Comparison of ENCODE assay signal across 23 cellular contexts in the genomic region with DNA sequence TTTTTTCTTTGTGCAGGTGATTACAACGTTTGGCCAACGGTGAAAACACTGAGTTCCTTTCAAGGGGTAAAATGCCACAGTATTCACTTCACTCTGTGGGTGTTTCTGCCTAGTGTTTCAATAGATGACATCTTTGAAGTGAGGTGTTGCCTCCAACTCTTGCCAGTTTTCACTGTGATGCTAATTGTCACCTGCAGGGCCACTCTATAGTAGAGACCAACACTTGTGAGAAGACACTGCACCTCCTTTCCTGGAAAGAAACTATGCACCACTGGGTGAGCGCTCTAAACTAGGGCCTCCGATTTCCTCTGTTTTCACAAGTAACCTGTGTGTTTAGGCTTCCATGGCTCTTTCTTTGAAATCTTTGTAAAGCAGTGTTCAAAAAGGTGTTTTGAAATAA.
A peak's percentile ranks its signal among the peaks of the same experiment; 100 is the strongest.
DNase-seq lines count a peak whose midpoint lies in the region; ATAC-seq and TF ChIP-seq lines count a peak whose summit lies in the region.
"Had no signal": no experiment of that assay in that cellular context is flagged by ENCODE, and none has a peak within 500 bp of the region (broad histone marks: within the 10 kb centered on the region; RNA-seq: fewer than 3 reads in every experiment).

No MANE protein-coding gene starts in this region.

- DNase-seq in GM23338 (ENCODE audit: low spot score) (peak; percentile 73), NCI-H69 (lab: John Stamatoyannopoulos, UW) (peak; percentile 8), endodermal cell (peak; percentile 78), iPS-NIHi7 (ENCODE audit: extremely low spot score) (peak; percentile 46), NAMALWA (ENCODE audit: low spot score) (no peak), NCI-H510A (lab: John Stamatoyannopoulos, UW) (no peak), foreskin melanocyte (no peak), breast epithelium (ENCODE audit: low spot score in 2 of 2) (no peak)
- DNase-seq: BE2C; CD4-positive, CD25-positive, alpha-beta regulatory T cell; COR-L47; GM23248; IMR-90; Karpas-422; NCI-H1048; NCI-H1436 treated with DMSO at 0.1 percent for 48 hours; NCI-H2029; NCI-H345; NCI-H526 treated with DMSO at 0.1 percent for 48 hours; SIG-M5 had no signal

- no peaks in the 10 kb centered on the region; the same call in 1 of the 2 replicates for H3K9me2 ChIP-seq in GM23338 (ENCODE audit: insufficient read depth)

- H3K9me3 Mint-ChIP-seq in GM23338 (peaks cover 5% of the 10 kb centered on the region; the same call in 1 of the 3 replicates), endodermal cell (peaks cover 6% of the 10 kb centered on the region)

- H3K27me3 ChIP-seq in GM23338 (ENCODE audit: insufficient read depth) (peaks cover 9% of the 10 kb centered on the region; the same call in 1 of the 2 replicates), endodermal cell (ENCODE audit: control insufficient read depth, insufficient read depth, low read length, poor library complexity, severe bottlenecking) (no peaks in the 10 kb centered on the region), breast epithelium (no peaks in the 10 kb centered on the region)
- H3K27me3 ChIP-seq: BE2C had no signal

- TF ChIP-seq CTCF in GM23338 (conservative IDR thresholded peaks at IDR 0.05; ENCODE audit: low read depth in 2 of 2) = 0 out of 4 replicates have a peak, but pooled peaks of 1 of the 2 experiments have one; percentile 18
- peak; percentile 49 for TF ChIP-seq CTCF in endodermal cell (conservative IDR thresholded peaks at IDR 0.05)
- no peak for TF ChIP-seq CTCF in breast epithelium (IDR thresholded peaks at IDR 0.05)

- H3K27ac Mint-ChIP-seq in GM23338 = no peak overlapping the region
- H3K27ac Mint-ChIP-seq in endodermal cell = no peak overlapping the region
- H3K27ac Mint-ChIP-seq: CD4-positive, CD25-positive, alpha-beta regulatory T cell had no signal

- H3K4me1 ChIP-seq in GM23338 (ENCODE audit: insufficient read depth) (peaks cover 8% of the 10 kb centered on the region; the same call in 1 of the 2 replicates), endodermal cell (ENCODE audit: control insufficient read depth, insufficient read depth, low read length) (no peaks in the 10 kb centered on the region), breast epithelium (no peaks in the 10 kb centered on the region)
- H3K4me1 ChIP-seq: BE2C had no signal

- H3K36me3 Mint-ChIP-seq in GM23338 (ENCODE audit: low read depth) (no peaks in the 10 kb centered on the region), endodermal cell (ENCODE audit: low read depth) (no peaks in the 10 kb centered on the region)
- H3K36me3 Mint-ChIP-seq: CD4-positive, CD25-positive, alpha-beta regulatory T cell had no signal

- no peak overlapping the region for H2AFZ ChIP-seq in GM23338
- H2AFZ ChIP-seq: GM23248 had no signal

- no peak overlapping the region for H3K4me2 ChIP-seq in GM23338

- H3K27ac ChIP-seq in GM23338 (ENCODE audit: low read depth) = no peak overlapping the region
- H3K27ac ChIP-seq in endodermal cell (ENCODE audit: low read depth, low read length) = no peak overlapping the region
- H3K27ac ChIP-seq in breast epithelium = no peak overlapping the region
- H3K27ac ChIP-seq: GM23248, RWPE1 had no signal

- intact Hi-C loops in breast epithelium (cut with DNase I; ENCODE audit: low total_unique reads) = no loop called here

- no peak for TF ChIP-seq POLR2A in breast epithelium (IDR thresholded peaks at IDR 0.05)

- no peak overlapping the region for H3K9ac ChIP-seq in endodermal cell (ENCODE audit: extremely low read depth, low read length, poor library complexity, severe bottlenecking)
- H3K9ac ChIP-seq: GM23248 had no signal

- no peak overlapping the region for H3K4me3 Mint-ChIP-seq in GM23338
- H3K4me3 Mint-ChIP-seq in endodermal cell = no peak overlapping the region
- H3K4me3 Mint-ChIP-seq: CD4-positive, CD25-positive, alpha-beta regulatory T cell had no signal

- ATAC-seq in GM23338 = peak; percentile 100
- ATAC-seq: GM12878, SK-N-SH treated with all-trans-retinoic acid at 6 μM for 48 hours had no signal

- no peaks in the 10 kb centered on the region for H3F3A ChIP-seq in GM23338 (replicated peaks; ENCODE audit: low read depth)

- H4K20me1 ChIP-seq in GM23338 (replicated peaks; ENCODE audit: insufficient read depth) = no peaks in the 10 kb centered on the region

- H3K4me3 ChIP-seq in GM23338 (no peak overlapping the region), endodermal cell (ENCODE audit: low read length) (no peak overlapping the region), breast epithelium (no peak overlapping the region)
- H3K4me3 ChIP-seq: GM12878, GM23248 had no signal

- 20 to 34% methylated on average over 1 to 4 of the region's 4 CpGs for WGBS in endodermal cell (ENCODE audit: insufficient coverage in 1 of 2, insufficient read length in 1 of 2), 2 experiments

- no peaks in the 10 kb centered on the region for H3K36me3 ChIP-seq in GM23338 (ENCODE audit: insufficient read depth)
- no peaks in the 10 kb centered on the region for H3K36me3 ChIP-seq in endodermal cell (ENCODE audit: control insufficient read depth, insufficient read depth, low read length)
- H3K36me3 ChIP-seq in breast epithelium = no peaks in the 10 kb centered on the region
- H3K36me3 ChIP-seq: BE2C had no signal

- H3K4me1 Mint-ChIP-seq in GM23338 (peaks cover 25% of the 10 kb centered on the region), endodermal cell (peaks cover 3% of the 10 kb centered on the region)
- H3K4me1 Mint-ChIP-seq: CD4-positive, CD25-positive, alpha-beta regulatory T cell had no signal

- no peaks in the 10 kb centered on the region for H3K79me2 ChIP-seq in GM23338 (replicated peaks; ENCODE audit: insufficient read depth)

- H3K27me3 Mint-ChIP-seq in GM23338 (ENCODE audit: insufficient read depth, low read depth, poor library complexity) (peaks cover 3% of the 10 kb centered on the region), endodermal cell (ENCODE audit: insufficient read depth) (no peaks in the 10 kb centered on the region)

- no peaks in the 10 kb centered on the region for H3K9me3 ChIP-seq in endodermal cell (ENCODE audit: control insufficient read depth, low read length)
- no peaks in the 10 kb centered on the region for H3K9me3 ChIP-seq in breast epithelium
- H3K9me3 ChIP-seq: BE2C had no signal

TF ChIP-seq in GM23338, 12 proteins besides CTCF, POLR2A, EP300 and RAD21 (continues in another document):
- no peak for TF ChIP-seq EZH2phosphoT487 (IDR thresholded peaks at IDR 0.05; ENCODE audit: unreplicated experiment)
- TF ChIP-seq NANOG (IDR thresholded peaks at IDR 0.05; ENCODE audit: borderline replicate concordance) = no peak
- 0 out of 2 replicates have a peak, but pooled peaks have one; percentile 21 for TF ChIP-seq POLR2AphosphoS5 (IDR thresholded peaks at IDR 0.05; ENCODE audit: low read depth)
- TF ChIP-seq EZH2 (IDR thresholded peaks at IDR 0.05; ENCODE audit: low read depth, unreplicated experiment) = no peak

Comparison
In these comparisons a context has a peak if more than half of its experiments do, and no peak if none do; other contexts are left out.
1. DNase-seq: peak in GM23338 (single experiment), NCI-H69 (single experiment), endodermal cell (single experiment) and iPS-NIHi7 (single experiment); none in NAMALWA (single experiment), NCI-H510A (single experiment), foreskin melanocyte (single experiment) and breast epithelium (0 of 2).